In the genomic region with DNA sequence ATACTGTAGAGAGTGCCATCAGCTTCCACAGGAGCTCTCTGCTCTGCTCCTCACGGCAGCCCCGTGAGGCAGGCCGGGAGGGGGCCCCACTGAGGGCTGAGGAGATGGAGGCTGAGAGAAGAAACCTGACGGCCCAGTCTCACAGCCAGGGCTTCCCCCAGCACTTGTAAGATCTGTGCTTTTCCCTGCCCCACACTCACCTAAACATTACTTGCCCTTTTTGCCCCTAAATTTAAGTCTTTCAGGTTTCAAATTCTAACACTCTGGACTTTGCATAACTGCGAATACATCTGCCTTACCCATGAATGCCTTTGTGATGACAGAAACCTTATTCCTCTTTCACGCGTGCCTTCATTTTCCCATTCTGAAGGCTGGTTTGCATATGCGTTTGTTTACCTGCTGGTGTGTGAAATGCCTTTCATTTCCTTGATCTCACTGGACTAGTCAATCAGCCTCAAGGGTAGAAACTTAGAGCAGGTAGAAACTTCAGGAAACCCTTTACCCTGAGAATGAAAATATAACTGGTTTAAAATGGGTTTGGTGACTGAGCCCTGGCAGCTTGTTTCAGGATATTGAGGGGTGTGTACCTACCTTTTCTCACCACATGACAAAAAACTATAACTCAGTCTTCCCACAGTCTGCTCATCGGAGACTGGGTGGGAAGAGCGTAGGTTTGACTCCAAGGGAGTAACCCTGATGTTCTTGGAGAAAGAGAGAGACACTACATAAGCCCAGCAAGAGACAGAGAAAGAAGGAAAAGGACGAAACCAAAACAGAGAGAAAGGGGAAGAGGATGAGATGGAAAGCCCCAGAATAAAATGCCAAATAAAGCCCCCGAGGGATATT, we compare ENCODE assay signal across 9 cellular contexts. TPM values are rescaled to one million over a fixed set of nuclear protein-coding genes. Genes with fewer than 3 reads are reported as not detected.
A peak's percentile ranks its signal among the peaks of the same experiment; 100 is the strongest.
DNase-seq lines count a peak whose midpoint lies in the region; ATAC-seq and TF ChIP-seq lines count a peak whose summit lies in the region.
"Had no signal": no experiment of that assay in that cellular context is flagged by ENCODE, and none has a peak within 500 bp of the region (broad histone marks: within the 10 kb centered on the region; RNA-seq: fewer than 3 reads in every experiment).

No MANE protein-coding gene starts in this region.

- no peaks in the 10 kb centered on the region for H3K9me2 ChIP-seq in DOHH2 (replicated peaks; ENCODE audit: control insufficient read depth, low read length)

- H3K27ac ChIP-seq in DOHH2 (ENCODE audit: low read depth, low read length): no peak overlapping the region
- no peak overlapping the region for H3K27ac ChIP-seq in Peyer's patch

- H3K4me3 ChIP-seq in DOHH2 (ENCODE audit: low read length) (no peak overlapping the region), Peyer's patch (no peak overlapping the region), foreskin fibroblast (ENCODE audit: low read depth in 1 of 2, low read length in 2 of 2) (no peak overlapping the region)

- TF ChIP-seq CTCF in DOHH2 (IDR thresholded peaks at IDR 0.05; ENCODE audit: low read depth, low read length, poor library complexity, severe bottlenecking) (peak; percentile 32), Peyer's patch (IDR thresholded peaks at IDR 0.05) (no peak), foreskin fibroblast (IDR thresholded peaks at IDR 0.05; ENCODE audit: low read depth, low read length) (no peak)

- H3K4me1 ChIP-seq in DOHH2 (ENCODE audit: control insufficient read depth, low read length): 0 out of 2 replicates have a peak, but pooled peaks cover 3% of the 10 kb centered on the region
- no peaks in the 10 kb centered on the region for H3K4me1 ChIP-seq in Peyer's patch

- no peaks in the 10 kb centered on the region for H3K79me2 ChIP-seq in DOHH2 (ENCODE audit: control insufficient read depth, low read length)

- no peaks in the 10 kb centered on the region for H4K20me1 ChIP-seq in DOHH2 (ENCODE audit: control insufficient read depth, insufficient read depth, low read depth, low read length)

- no peaks in the 10 kb centered on the region for H3K9me3 ChIP-seq in DOHH2 (ENCODE audit: control insufficient read depth, insufficient read depth, low read length)
- no peaks in the 10 kb centered on the region for H3K9me3 ChIP-seq in Peyer's patch

- DNase-seq in dermis blood vessel endothelial cell (peak; percentile 11), Peyer's patch (no peak), foreskin fibroblast (no peak), NCI-H510A treated with DMSO at 0.1 percent for 48 hours (lab: John Stamatoyannopoulos, UW) (no peak)
- DNase-seq in activated effector memory CD4-positive, alpha-beta T cell treated with anti-CD3 and anti-CD28 coated beads, Interleukin-2, amount 50 U/mL, for 16 hours: no peak
- DNase-seq: NCI-H524 had no signal

- no peaks in the 10 kb centered on the region for H3K36me3 ChIP-seq in DOHH2 (ENCODE audit: control insufficient read depth, low read length)
- H3K36me3 ChIP-seq in Peyer's patch: no peaks in the 10 kb centered on the region

- H3K27me3 ChIP-seq in DOHH2 (ENCODE audit: control insufficient read depth, low read length) (peaks cover 16% of the 10 kb centered on the region), Peyer's patch (no peaks in the 10 kb centered on the region)

- H3K4me2 ChIP-seq in DOHH2 (ENCODE audit: low read length): no peak overlapping the region

- no peaks in the 10 kb centered on the region for H3F3A ChIP-seq in DOHH2 (ENCODE audit: control insufficient read depth, insufficient read depth)

- no peak for TF ChIP-seq POLR2A in Peyer's patch (IDR thresholded peaks at IDR 0.05)

- ATAC-seq in GM19452 (IDR thresholded peaks at IDR 0.05; ENCODE audit: unreplicated experiment) (peak; percentile 56), HG03103 (IDR thresholded peaks at IDR 0.05; ENCODE audit: low read depth, unreplicated experiment) (peak; percentile 54)

RNA-seq across cellular contexts. Expression of gene SLC12A8, which starts 20.1 kb away (rescaled TPM):
- 0.34 and 0.70 TPM in 2 replicates for total RNA-seq in dermis blood vessel endothelial cell
- total RNA-seq in Peyer's patch: 10 to 100 TPM; 24.2 to 31.4 (median 26.3) TPM

Comparison
In these comparisons a context has a peak if more than half of its experiments do, and no peak if none do; other contexts are left out.
1. RNA of gene SLC12A8, which starts 20.1 kb away (total RNA-seq): 24.2 to 31.4 TPM in Peyer's patch; 0.34 to 0.70 TPM in dermis blood vessel endothelial cell; every median in the first group is over 10 times any median in the second.